Comparison of ENCODE assay signal across 8 cellular contexts in the genomic region with DNA sequence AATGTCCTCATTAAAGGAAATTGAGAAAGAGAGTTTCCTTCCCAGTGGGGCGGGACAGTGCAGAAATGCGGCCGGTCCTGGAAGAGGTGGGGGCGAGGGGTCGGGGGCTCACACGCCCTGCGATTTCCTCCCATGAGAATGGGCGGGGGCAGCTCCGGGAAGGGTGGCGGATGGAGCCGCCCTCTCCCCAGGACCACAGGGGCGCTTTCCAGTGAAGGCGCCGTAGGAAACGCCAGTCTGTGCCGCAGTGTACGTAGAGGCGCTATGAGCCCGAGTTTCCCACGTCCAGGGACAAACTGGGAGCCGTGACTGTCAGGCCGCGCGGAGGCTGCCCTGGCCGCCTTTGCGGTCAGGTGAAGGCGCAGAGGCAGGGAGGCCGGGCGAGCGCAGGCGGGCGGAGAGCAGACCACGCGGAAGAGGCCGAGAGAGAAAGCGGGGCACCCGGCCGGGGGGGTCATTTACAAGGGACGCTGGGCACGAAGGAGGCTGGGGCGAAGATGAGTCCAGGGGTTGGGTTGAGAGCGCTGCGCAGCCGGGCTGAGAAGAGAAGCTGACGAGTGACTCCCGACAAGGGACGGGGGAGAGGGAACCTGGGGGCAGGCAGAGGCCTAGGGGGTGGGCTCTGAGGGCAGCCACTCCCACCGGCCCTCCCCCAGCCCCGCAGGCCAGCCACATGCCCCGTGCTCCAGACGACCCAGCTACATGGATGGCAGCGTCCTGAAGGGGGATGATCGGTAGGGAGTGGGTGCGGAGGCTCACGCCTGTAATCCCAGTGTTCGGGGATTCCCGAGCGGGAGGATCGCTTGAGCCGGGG. TPM values are rescaled to one million over a fixed set of nuclear protein-coding genes. Genes with fewer than 3 reads are reported as not detected.
DNase-seq lines count a peak whose midpoint lies in the region; ATAC-seq and TF ChIP-seq lines count a peak whose summit lies in the region.

No MANE protein-coding gene starts in this region.

- TF ChIP-seq CTCF in fibroblast of mammary gland (conservative IDR thresholded peaks at IDR 0.05; ENCODE audit: control insufficient read depth, insufficient read depth, low read depth, low read length) (no peak), suprapubic skin (IDR thresholded peaks at IDR 0.05) (no peak)

- H3K36me3 Mint-ChIP-seq in activated T-cell treated with anti-CD3 and anti-CD28 coated beads, Interleukin-2, amount 50 U/mL, for 4 hours (ENCODE audit: insufficient read depth), result no peaks in the 10 kb centered on the region
- no peaks in the 10 kb centered on the region for H3K36me3 Mint-ChIP-seq in naive thymus-derived CD8-positive, alpha-beta T cell

- peak overlapping the region; percentile 89 for H3K27ac ChIP-seq in suprapubic skin

- no peaks in the 10 kb centered on the region for H3K9me3 Mint-ChIP-seq in activated T-cell treated with anti-CD3 and anti-CD28 coated beads, Interleukin-2, amount 50 U/mL, for 4 hours
- no peaks in the 10 kb centered on the region for H3K9me3 Mint-ChIP-seq in naive thymus-derived CD8-positive, alpha-beta T cell

- H3K27me3 ChIP-seq in suprapubic skin, result peaks cover 5% of the 10 kb centered on the region

- DNase-seq in DMS53 treated with DMSO at 0.1 percent for 48 hours (lab: John Stamatoyannopoulos, UW; ENCODE audit: unreplicated experiment) (peak; percentile 57), Kasumi-1 (lab: John Stamatoyannopoulos, UW) (peak; percentile 86 to 89), fibroblast of mammary gland (ENCODE audit: low read depth) (peak; percentile 27), suprapubic skin (ENCODE audit: low spot score in 2 of 2) (no peak), NK-92 (lab: John Stamatoyannopoulos, UW; ENCODE audit: unreplicated experiment) (no peak)
- DNase-seq in activated T-cell treated with anti-CD3 and anti-CD28 coated beads, Interleukin-2, amount 50 U/mL, for 4 hours, result peak; percentile 45
- peak; percentile 39 to 76 (median 52) for DNase-seq in naive thymus-derived CD8-positive, alpha-beta T cell

- H3K4me1 ChIP-seq in suprapubic skin, result peaks cover 35% of the 10 kb centered on the region

- peak overlapping the region; percentile 88 for H3K4me3 Mint-ChIP-seq in activated T-cell treated with anti-CD3 and anti-CD28 coated beads, Interleukin-2, amount 50 U/mL, for 4 hours
- peak overlapping the region; percentile 89 to 98 (median 94) for H3K4me3 Mint-ChIP-seq in naive thymus-derived CD8-positive, alpha-beta T cell

- POLR2A ChIA-PET in naive thymus-derived CD8-positive, alpha-beta T cell (lab: Charles Lee), result interaction anchor here (0.8 to 4.7 kb wide), 6 partner anchors 9 to 162 kb away, joined by 3 to 38 read pairs (median 4); no protein-coding TSS in a partner anchor

- no peaks in the 10 kb centered on the region for H3K27me3 Mint-ChIP-seq in activated T-cell treated with anti-CD3 and anti-CD28 coated beads, Interleukin-2, amount 50 U/mL, for 4 hours (ENCODE audit: low read depth)
- H3K27me3 Mint-ChIP-seq in naive thymus-derived CD8-positive, alpha-beta T cell, result peaks cover 0 to 4% (median 0%) of the 10 kb centered on the region in 5 donors

- peak overlapping the region; percentile 95 to 99 (median 98) for H3K27ac Mint-ChIP-seq in naive thymus-derived CD8-positive, alpha-beta T cell

- peaks cover 55% of the 10 kb centered on the region for H3K4me1 Mint-ChIP-seq in activated T-cell treated with anti-CD3 and anti-CD28 coated beads, Interleukin-2, amount 50 U/mL, for 4 hours (ENCODE audit: low read depth)
- peaks cover 37 to 71% (median 60%) of the 10 kb centered on the region in 4 donors for H3K4me1 Mint-ChIP-seq in naive thymus-derived CD8-positive, alpha-beta T cell

- H3K36me3 ChIP-seq in suprapubic skin, result no peaks in the 10 kb centered on the region

- H3K4me3 ChIP-seq in fibroblast of mammary gland (ENCODE audit: control insufficient read depth, low read depth, low read length) (peak overlapping the region; percentile 44), suprapubic skin (peak overlapping the region; percentile 62)

- TF ChIP-seq EP300 in suprapubic skin (IDR thresholded peaks at IDR 0.05), result no peak

- TF ChIP-seq POLR2A in suprapubic skin (IDR thresholded peaks at IDR 0.05), result peak in 1 of 2 donors; percentile 17

- ATAC-seq in GM21447 (IDR thresholded peaks at IDR 0.05; ENCODE audit: unreplicated experiment), result peak; percentile 42
- ATAC-seq in activated T-cell treated with anti-CD3 and anti-CD28 coated beads, Interleukin-2, amount 50 U/mL, for 4 hours, result peak; percentile 69 to 71
- ATAC-seq in naive thymus-derived CD8-positive, alpha-beta T cell, result peak; percentile 70 to 75

- 3% methylated on average over 32 of the region's 60 CpGs for WGBS in suprapubic skin

- H3K9me3 ChIP-seq in suprapubic skin, result no peaks in the 10 kb centered on the region

RNA-seq across cellular contexts. Expression of gene ALOX5, which starts 45.0 kb away (rescaled TPM):
- total RNA-seq in activated T-cell treated with anti-CD3 and anti-CD28 coated beads, Interleukin-2, amount 50 U/mL, for 4 hours, result 1 to 10 TPM in 1 of 3 donors, under 1 TPM in 2; 0.46 to 1.1 (median 0.69) TPM
- 10 to 100 TPM; 11.2 to 12.7 TPM for total RNA-seq in naive thymus-derived CD8-positive, alpha-beta T cell
- 1 to 10 TPM in 1 of 3 donors, under 1 TPM in 2; 0.29 to 1.8 (median 0.31) TPM for polyA plus RNA-seq in naive thymus-derived CD8-positive, alpha-beta T cell
- total RNA-seq in suprapubic skin, result 10 to 100 TPM; 12.3 to 46.1 (median 14.7) TPM

Comparison
In these comparisons a context has a peak if more than half of its experiments do, and no peak if none do; other contexts are left out.
1. DNase-seq: peak in DMS53 treated with DMSO at 0.1 percent for 48 hours (single experiment), Kasumi-1 (2 of 2), activated T-cell treated with anti-CD3 and anti-CD28 coated beads, Interleukin-2, amount 50 U/mL, for 4 hours (single experiment), fibroblast of mammary gland (single experiment) and naive thymus-derived CD8-positive, alpha-beta T cell (10 of 10); none in suprapubic skin (0 of 2) and NK-92 (single experiment).
2. RNA of gene ALOX5, which starts 45.0 kb away (total RNA-seq): 12.3 to 46.1 TPM in suprapubic skin and 11.2 to 12.7 TPM in naive thymus-derived CD8-positive, alpha-beta T cell; 0.46 to 1.1 TPM in activated T-cell treated with anti-CD3 and anti-CD28 coated beads, Interleukin-2, amount 50 U/mL, for 4 hours; every median in the first group is over 4 times any median in the second.
3. Peak in every context shown above with its lines, with median percentiles within 50 percentile points of each other: ATAC-seq.